In genomic region chr17:39385040-39385439, GRCh38 we compare ENCODE assay signal across 8 cellular contexts.
"Had no signal": no experiment of that assay in that cellular context is flagged by ENCODE, and none has a peak within 500 bp of the region (broad histone marks: within the 10 kb centered on the region; RNA-seq: fewer than 3 reads in every experiment).

No MANE protein-coding gene starts in this region.

- H3K4me3 ChIP-seq: GM23248, HAP-1 had no signal

- H3K4me2 ChIP-seq: KMS-11 had no signal

- H3K9ac ChIP-seq: GM23248, KMS-11 had no signal

- H3K4me1 ChIP-seq: HAP-1 had no signal

- ATAC-seq: HCT116 had no signal

- H2AFZ ChIP-seq: GM23248 had no signal

- H3K27ac ChIP-seq: GM23248, KMS-11 had no signal

- H3K36me3 ChIP-seq: HAP-1 had no signal

- DNase-seq: GM23248, GOT3, H7, IMR-90, KBM-7 had no signal

- H3K9me3 ChIP-seq: HAP-1 had no signal
